In genomic region chr4:99404595-99405287, GRCh38 we compare ENCODE assay signal across 8 cellular contexts.
DNase-seq lines count a peak whose midpoint lies in the region; ATAC-seq and FAIRE-seq lines count a peak whose summit lies in the region.

No MANE protein-coding gene starts in this region.

- no peaks in the 10 kb centered on the region for H3K9me3 ChIP-seq in HAP-1

- peak; percentile 92 for ATAC-seq in GM18873 (IDR thresholded peaks at IDR 0.05; ENCODE audit: low FRiP score, unreplicated experiment)
- peak; percentile 79 for ATAC-seq in HG02678 (IDR thresholded peaks at IDR 0.05; ENCODE audit: unreplicated experiment)

- peak; percentile 95 for FAIRE-seq in RCC 7860 (lab: Jason Lieb, UNC)

- no peaks in the 10 kb centered on the region for H3K27me3 ChIP-seq in HAP-1 (ENCODE audit: low read depth)

- H3K4me3 ChIP-seq in HAP-1, result no peak overlapping the region

- H3K4me1 ChIP-seq in HAP-1, result peaks cover 13% of the 10 kb centered on the region

- in situ Hi-C loops in HAP-1 (cut with MboI; ENCODE audit: low sequenced_read_pairs), result loop anchor here (10.0 kb wide), 1 partner anchor 280 kb away; no protein-coding TSS in a partner anchor

- peak; percentile 85 for DNase-seq in RCC 7860 (ENCODE audit: low spot score)
- peak; percentile 71 for DNase-seq in foreskin melanocyte
- DNase-seq in stromal cell of bone marrow (ENCODE audit: low read depth), result peak; percentile 95
- DNase-seq in HAP-1 (ENCODE audit: low spot score in 2 of 2), result no peak
- no peak for DNase-seq in NCI-H510A treated with DMSO at 0.1 percent for 48 hours (lab: John Stamatoyannopoulos, UW)
- no peak for DNase-seq in medulla oblongata (ENCODE audit: extremely low spot score)

- no peaks in the 10 kb centered on the region for H3K36me3 ChIP-seq in HAP-1 (replicated peaks)

Comparison
In these comparisons a context has a peak if more than half of its experiments do, and no peak if none do; other contexts are left out.
1. DNase-seq: peak in RCC 7860 (single experiment), foreskin melanocyte (single experiment) and stromal cell of bone marrow (single experiment); none in HAP-1 (0 of 2), NCI-H510A treated with DMSO at 0.1 percent for 48 hours (single experiment) and medulla oblongata (single experiment).